Comparison of ENCODE assay signal across 8 cellular contexts in genomic region chr19:24033962-24034342, GRCh38. TPM values are rescaled to one million over a fixed set of nuclear protein-coding genes. Genes with fewer than 3 reads are reported as not detected.
DNase-seq lines count a peak whose midpoint lies in the region; ATAC-seq and TF ChIP-seq lines count a peak whose summit lies in the region.

No MANE protein-coding gene starts in this region.

- peak; percentile 34 for ATAC-seq in GM21390 (IDR thresholded peaks at IDR 0.05; ENCODE audit: unreplicated experiment)
- ATAC-seq in right lobe of liver = peak; percentile 43 to 59 (median 52)

- H3K9ac ChIP-seq in HUES48 (ENCODE audit: low read depth, low read length) = peak overlapping the region; percentile 98

- DNase-seq in G401 (ENCODE audit: low spot score) = peak; percentile 67
- DNase-seq in T-helper 9 cell = peak; percentile 8
- peak; percentile 26 to 74 for DNase-seq in dermis microvascular lymphatic vessel endothelial cell (ENCODE audit: low read depth in 2 of 2)
- DNase-seq in right lobe of liver = peak; percentile 38 to 59 (median 58)
- DNase-seq in stimulated activated CD8-positive, alpha-beta memory T cell treated with anti-CD3 and anti-CD28 coated beads, Interleukin-4, amount 100 ng/mL, for 48 hours = peak; percentile 46
- no peak for DNase-seq in middle frontal gyrus (ENCODE audit: extremely low spot score, low spot score)

- peak overlapping the region; percentile 97 for H3K27ac ChIP-seq in HUES48 (ENCODE audit: low read depth, low read length)
- peak overlapping the region; percentile 81 to 99 (median 83) for H3K27ac ChIP-seq in right lobe of liver

- H3K4me1 ChIP-seq in HUES48 (ENCODE audit: control insufficient read depth, insufficient read depth, low read length) (peaks cover 9% of the 10 kb centered on the region), right lobe of liver (peaks cover 0 to 34% (median 7%) of the 10 kb centered on the region in 4 donors)

- H3K27me3 ChIP-seq in HUES48 (ENCODE audit: control insufficient read depth, insufficient read depth, low read length) = no peaks in the 10 kb centered on the region
- no peaks in the 10 kb centered on the region for H3K27me3 ChIP-seq in right lobe of liver

- peak overlapping the region; percentile 95 for H3K4me3 ChIP-seq in HUES48 (ENCODE audit: low read depth, low read length)
- peak overlapping the region; percentile 61 to 91 (median 81) for H3K4me3 ChIP-seq in right lobe of liver

- in situ Hi-C loops in G401 (cut with HindIII; ENCODE audit: low sequenced_read_pairs) = no loop called here

- no peak for TF ChIP-seq CTCF in right lobe of liver (IDR thresholded peaks at IDR 0.05)

- H3K36me3 ChIP-seq in HUES48 (ENCODE audit: control insufficient read depth, insufficient read depth, low read length) = peaks cover 27% of the 10 kb centered on the region
- H3K36me3 ChIP-seq in right lobe of liver = peaks cover 0 to 13% (median 0%) of the 10 kb centered on the region in 4 donors

- 0% methylated on average over 5 of the region's 15 CpGs for WGBS in right lobe of liver (ENCODE audit: insufficient coverage, low coverage, low lambda C conversion rate, missing lambda C conversion rate)

- H3K9me3 ChIP-seq in HUES48 (ENCODE audit: control insufficient read depth, insufficient read depth, low read length) (no peaks in the 10 kb centered on the region), right lobe of liver (no peaks in the 10 kb centered on the region)

- no peak for TF ChIP-seq POLR2A in right lobe of liver (IDR thresholded peaks at IDR 0.05)

- intact Hi-C loops in right lobe of liver (cut with DNase I) = no loop called here

RNA-seq across cellular contexts. Expression of gene ZNF254, which starts 53.0 kb away (rescaled TPM):
- total RNA-seq in G401 (2014; rRNA removed; shearing (Covaris generic)) = 5.1 and 9.8 TPM in 2 replicates
- total RNA-seq in dermis microvascular lymphatic vessel endothelial cell (10.8 and 15.4 TPM in 2 replicates), right lobe of liver (1 to 10 TPM; 5.2 to 10.0 (median 8.0) TPM)
